ENCODE assay signal across 10 cellular contexts in the genomic region with DNA sequence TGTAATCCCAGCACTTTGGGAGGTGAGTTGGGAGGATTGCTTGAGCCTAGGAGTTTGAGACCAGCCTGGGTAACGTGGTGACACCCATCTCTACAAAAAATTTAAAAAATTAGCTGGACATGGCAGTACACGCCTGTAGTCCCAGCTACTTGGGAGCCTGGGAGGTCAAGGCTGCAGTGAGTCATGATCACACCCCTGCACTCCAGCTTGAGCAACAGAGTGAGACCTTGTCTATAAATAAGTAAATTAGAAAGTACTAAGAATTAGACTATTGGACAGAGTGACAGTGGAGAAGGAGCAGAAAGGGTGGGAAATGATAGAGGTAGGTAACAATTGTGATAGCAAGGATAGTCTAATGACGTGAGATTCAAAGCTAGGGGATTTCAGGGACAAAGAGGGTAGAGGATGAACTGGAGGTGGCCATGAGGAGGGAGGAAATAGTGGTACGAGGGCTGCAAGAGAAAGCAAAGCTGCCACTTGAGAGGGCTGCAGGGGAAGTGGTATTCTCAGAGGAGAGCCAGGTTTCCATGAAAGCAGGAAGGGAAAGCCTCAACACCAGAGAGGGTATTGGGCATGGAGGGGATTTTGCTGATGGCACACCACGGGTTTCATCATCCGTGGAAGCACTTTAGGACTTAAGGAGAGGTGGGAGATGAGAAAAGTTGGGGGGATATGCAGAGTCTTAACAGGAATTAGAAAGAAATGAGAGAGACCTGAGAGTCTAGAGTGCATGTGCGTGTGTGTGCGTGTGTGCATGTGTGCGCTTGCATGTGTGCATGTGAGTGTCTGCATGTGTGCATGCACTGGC.
DNase-seq lines count a peak whose midpoint lies in the region; ATAC-seq and TF ChIP-seq lines count a peak whose summit lies in the region.
"Had no signal": no experiment of that assay in that cellular context is flagged by ENCODE, and none has a peak within 500 bp of the region (broad histone marks: within the 10 kb centered on the region; RNA-seq: fewer than 3 reads in every experiment).

No MANE protein-coding gene starts in this region.

- H3K27ac ChIP-seq in spleen, result peak overlapping the region in 5 of 8 donors; percentile 9 to 49 (median 29)
- H3K27ac ChIP-seq: brain microvascular endothelial cell had no signal

- no peaks in the 10 kb centered on the region for H3K9me3 Mint-ChIP-seq in activated T-cell treated with anti-CD3 and anti-CD28 coated beads, Interleukin-2, amount 50 U/mL, for 24 hours
- no peaks in the 10 kb centered on the region for H3K9me3 Mint-ChIP-seq in activated T-helper 1 cell treated with anti-CD3 and anti-CD28 coated beads, Interleukin-12 subunit alpha, Interleukin-12 subunit beta, Interleukin-2, Interleukin-4 antibody, amounts not matched to agents 30 ng/mL and 10 ng/mL and 1 ng/mL, durations not matched to agents 14 hours and 24 hours and 36 hours

- peak; percentile 77 for ATAC-seq in HG02678 (IDR thresholded peaks at IDR 0.05; ENCODE audit: unreplicated experiment)

- peak; percentile 39 for DNase-seq in activated T-cell treated with anti-CD3 and anti-CD28 coated beads, Interleukin-2, amount 50 U/mL, for 24 hours
- DNase-seq in activated T-cell treated with anti-CD3 and anti-CD28 coated beads for 4 hours, result no peak
- peak; percentile 27 for DNase-seq in activated T-helper 1 cell treated with anti-CD3 and anti-CD28 coated beads, Interleukin-12 subunit alpha, Interleukin-12 subunit beta, Interleukin-2, Interleukin-4 antibody, amounts not matched to agents 30 ng/mL and 10 ng/mL and 1 ng/mL, durations not matched to agents 14 hours and 24 hours and 36 hours (ENCODE audit: low spot score)
- no peak for DNase-seq in spleen
- DNase-seq in erythroblast (lab: John Stamatoyannopoulos, UW), result no peak
- no peak for DNase-seq in NCI-H1105 (lab: John Stamatoyannopoulos, UW)
- no peak for DNase-seq in foreskin melanocyte
- DNase-seq: brain microvascular endothelial cell, NCI-H1105 treated with DMSO at 0.1 percent for 48 hours had no signal

- no peak overlapping the region for H3K27ac Mint-ChIP-seq in activated T-cell treated with anti-CD3 and anti-CD28 coated beads, Interleukin-2, amount 50 U/mL, for 24 hours
- H3K27ac Mint-ChIP-seq in activated T-helper 1 cell treated with anti-CD3 and anti-CD28 coated beads, Interleukin-12 subunit alpha, Interleukin-12 subunit beta, Interleukin-2, Interleukin-4 antibody, amounts not matched to agents 30 ng/mL and 10 ng/mL and 1 ng/mL, durations not matched to agents 14 hours and 24 hours and 36 hours, result no peak overlapping the region

- H3K36me3 Mint-ChIP-seq in activated T-cell treated with anti-CD3 and anti-CD28 coated beads, Interleukin-2, amount 50 U/mL, for 24 hours (ENCODE audit: low read depth), result peaks cover 21% of the 10 kb centered on the region
- peaks cover 13% of the 10 kb centered on the region for H3K36me3 Mint-ChIP-seq in activated T-helper 1 cell treated with anti-CD3 and anti-CD28 coated beads, Interleukin-12 subunit alpha, Interleukin-12 subunit beta, Interleukin-2, Interleukin-4 antibody, amounts not matched to agents 30 ng/mL and 10 ng/mL and 1 ng/mL, durations not matched to agents 14 hours and 24 hours and 36 hours (ENCODE audit: low read depth)

- H3K4me1 ChIP-seq in spleen, result peaks cover 2 to 45% (median 21%) of the 10 kb centered on the region in 6 donors

- intact Hi-C loops in activated T-helper 1 cell treated with anti-CD3 and anti-CD28 coated beads, Interleukin-12 subunit alpha, Interleukin-12 subunit beta, Interleukin-2, Interleukin-4 antibody, amounts not matched to agents 30 ng/mL and 10 ng/mL and 1 ng/mL, durations not matched to agents 14 hours and 24 hours and 36 hours (cut with micrococcal nuclease), result no loop called here
- intact Hi-C loops in spleen (cut with DNase I; ENCODE audit: low total_unique reads), result no loop called here

- no peak for TF ChIP-seq CTCF in spleen (IDR thresholded peaks at IDR 0.05 in 8 of 11, conservative IDR thresholded peaks at IDR 0.05 in 3 of 11)

- H3K4me1 Mint-ChIP-seq in activated T-cell treated with anti-CD3 and anti-CD28 coated beads, Interleukin-2, amount 50 U/mL, for 24 hours (ENCODE audit: low read depth), result peaks cover 42% of the 10 kb centered on the region
- H3K4me1 Mint-ChIP-seq in activated T-helper 1 cell treated with anti-CD3 and anti-CD28 coated beads, Interleukin-12 subunit alpha, Interleukin-12 subunit beta, Interleukin-2, Interleukin-4 antibody, amounts not matched to agents 30 ng/mL and 10 ng/mL and 1 ng/mL, durations not matched to agents 14 hours and 24 hours and 36 hours (ENCODE audit: low read depth), result peaks cover 36% of the 10 kb centered on the region

- no peak overlapping the region for H3K4me3 Mint-ChIP-seq in activated T-cell treated with anti-CD3 and anti-CD28 coated beads, Interleukin-2, amount 50 U/mL, for 24 hours
- H3K4me3 Mint-ChIP-seq in activated T-helper 1 cell treated with anti-CD3 and anti-CD28 coated beads, Interleukin-12 subunit alpha, Interleukin-12 subunit beta, Interleukin-2, Interleukin-4 antibody, amounts not matched to agents 30 ng/mL and 10 ng/mL and 1 ng/mL, durations not matched to agents 14 hours and 24 hours and 36 hours, result no peak overlapping the region

- H3K27me3 Mint-ChIP-seq in activated T-cell treated with anti-CD3 and anti-CD28 coated beads, Interleukin-2, amount 50 U/mL, for 24 hours, result no peaks in the 10 kb centered on the region
- H3K27me3 Mint-ChIP-seq in activated T-helper 1 cell treated with anti-CD3 and anti-CD28 coated beads, Interleukin-12 subunit alpha, Interleukin-12 subunit beta, Interleukin-2, Interleukin-4 antibody, amounts not matched to agents 30 ng/mL and 10 ng/mL and 1 ng/mL, durations not matched to agents 14 hours and 24 hours and 36 hours (ENCODE audit: insufficient read depth), result no peaks in the 10 kb centered on the region

- 59 to 71% (median 68%) methylated on average over 9 of the region's 9 CpGs for WGBS in spleen, 5 donors

- no peak for TF ChIP-seq POLR2A in spleen (IDR thresholded peaks at IDR 0.05)
- no peak for TF ChIP-seq POLR2A in erythroblast (IDR thresholded peaks at IDR 0.05; ENCODE audit: low read length)

- no peaks in the 10 kb centered on the region for H3K9me3 ChIP-seq in spleen

- no peak overlapping the region for H3K4me3 ChIP-seq in spleen

- no peaks in the 10 kb centered on the region for H3K27me3 ChIP-seq in spleen (replicated peaks in 1 of 7)
- H3K27me3 ChIP-seq: brain microvascular endothelial cell had no signal

- H3K36me3 ChIP-seq in spleen, result peaks cover 0 to 24% (median 10%) of the 10 kb centered on the region in 6 donors
- H3K36me3 ChIP-seq: brain microvascular endothelial cell had no signal

Comparison
In these comparisons a context has a peak if more than half of its experiments do, and no peak if none do; other contexts are left out.
1. DNase-seq: peak in activated T-cell treated with anti-CD3 and anti-CD28 coated beads, Interleukin-2, amount 50 U/mL, for 24 hours (single experiment) and activated T-helper 1 cell treated with anti-CD3 and anti-CD28 coated beads, Interleukin-12 subunit alpha, Interleukin-12 subunit beta, Interleukin-2, Interleukin-4 antibody, amounts not matched to agents 30 ng/mL and 10 ng/mL and 1 ng/mL, durations not matched to agents 14 hours and 24 hours and 36 hours (single experiment); none in activated T-cell treated with anti-CD3 and anti-CD28 coated beads for 4 hours (single experiment), spleen (single experiment), erythroblast (0 of 2), NCI-H1105 (single experiment) and foreskin melanocyte (single experiment).